ENCODE assay signal across 25 cellular contexts in the genomic region with DNA sequence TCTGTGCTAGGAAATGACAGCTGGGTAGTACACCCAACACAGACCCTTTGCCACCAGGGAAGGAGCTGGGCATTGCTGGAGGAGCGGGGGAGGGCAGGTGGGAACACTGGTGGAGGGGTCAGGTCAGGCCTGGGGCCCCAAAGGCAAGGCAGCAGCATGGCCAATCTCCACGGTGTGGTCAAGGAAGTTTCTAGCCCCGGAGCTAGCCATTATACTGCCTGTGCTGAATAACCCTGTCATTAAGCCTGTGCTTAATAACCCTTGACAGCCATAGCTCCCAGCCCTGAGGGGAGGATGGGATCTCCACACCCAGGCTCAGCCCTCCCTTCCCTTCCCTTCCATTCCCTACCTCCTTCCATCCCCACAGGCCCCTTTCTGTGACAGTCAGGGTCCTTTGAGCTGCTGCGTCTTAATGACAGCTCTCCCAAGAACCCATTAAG. TPM values are rescaled to one million over a fixed set of nuclear protein-coding genes. Genes with fewer than 3 reads are reported as not detected.
DNase-seq lines count a peak whose midpoint lies in the region; TF ChIP-seq lines count a peak whose summit lies in the region.
"Had no signal": no experiment of that assay in that cellular context is flagged by ENCODE, and none has a peak within 500 bp of the region (broad histone marks: within the 10 kb centered on the region; RNA-seq: fewer than 3 reads in every experiment).

No MANE protein-coding gene starts in this region.

- H3K4me3 ChIP-seq in epithelial cell of proximal tubule (ENCODE audit: low read depth, low read length), result peak overlapping the region; percentile 31
- H3K4me3 ChIP-seq: BLaER1 treated with 17β-estradiol and CSF1 and Interleukin-3, amounts not matched to agents 10 nM and 100 nM; left ventricle myocardium inferior had no signal

- H3K4me1 Mint-ChIP-seq in nephron progenitor cell, result peaks cover 75% of the 10 kb centered on the region
- H3K4me1 Mint-ChIP-seq: activated naive CD4-positive, alpha-beta T cell treated with anti-CD3 and anti-CD28 coated beads, Interleukin-2, amount 50 U/mL, for 24 hours had no signal

- H3K36me3 Mint-ChIP-seq in nephron progenitor cell (ENCODE audit: low read depth), result no peaks in the 10 kb centered on the region
- H3K36me3 Mint-ChIP-seq: activated naive CD4-positive, alpha-beta T cell treated with anti-CD3 and anti-CD28 coated beads, Interleukin-2, amount 50 U/mL, for 24 hours had no signal

- no peaks in the 10 kb centered on the region for H3K9me3 Mint-ChIP-seq in nephron progenitor cell
- H3K9me3 Mint-ChIP-seq: activated naive CD4-positive, alpha-beta T cell treated with anti-CD3 and anti-CD28 coated beads, Interleukin-2, amount 50 U/mL, for 24 hours; central memory CD8-positive, alpha-beta T cell had no signal

- DNase-seq in COLO668 (lab: John Stamatoyannopoulos, UW; ENCODE audit: unreplicated experiment) (peak; percentile 13), NCI-H2227 treated with DMSO at 0.1 percent for 48 hours (lab: John Stamatoyannopoulos, UW) (peak; percentile 32), epithelial cell of proximal tubule (ENCODE audit: low read depth) (no peak), nephron progenitor cell (peak; percentile 46), glomerular visceral epithelial cell (ENCODE audit: extremely low spot score) (no peak), DMS 273 (lab: John Stamatoyannopoulos, UW; ENCODE audit: unreplicated experiment) (no peak), DMS153 (lab: John Stamatoyannopoulos, UW) (no peak), CD1c-positive myeloid dendritic cell (ENCODE audit: extremely low spot score) (no peak)
- DNase-seq: ACHN; activated CD4-positive, alpha-beta T cell treated with anti-CD3 and anti-CD28 coated beads for 1 hour; activated T-cell treated with anti-CD3 and anti-CD28 coated beads, Interleukin-2, amount 50 U/mL, for 48 hours; effector CD4-positive, alpha-beta T cell; glutamatergic neuron; left ventricle myocardium inferior; NCI-H1930; NCI-H510A; right cardiac atrium; stimulated activated CD4-positive, alpha-beta T cell treated with anti-CD3 and anti-CD28 coated beads, Interleukin-15, amount 100 ng/mL, for 24 hours had no signal

- TF ChIP-seq CTCF in epithelial cell of proximal tubule (conservative IDR thresholded peaks at IDR 0.05; ENCODE audit: low read depth, low read length) (no peak), nephron progenitor cell (IDR thresholded peaks at IDR 0.05) (no peak)

- no peak overlapping the region for H3K4me3 Mint-ChIP-seq in nephron progenitor cell
- H3K4me3 Mint-ChIP-seq: activated naive CD4-positive, alpha-beta T cell treated with anti-CD3 and anti-CD28 coated beads, Interleukin-2, amount 50 U/mL, for 24 hours; central memory CD8-positive, alpha-beta T cell had no signal

- H3K27me3 Mint-ChIP-seq in nephron progenitor cell (ENCODE audit: low read depth, poor library complexity), result peaks cover 6% of the 10 kb centered on the region
- H3K27me3 Mint-ChIP-seq: activated naive CD4-positive, alpha-beta T cell treated with anti-CD3 and anti-CD28 coated beads, Interleukin-2, amount 50 U/mL, for 24 hours had no signal

- peak overlapping the region; percentile 78 for H3K27ac Mint-ChIP-seq in nephron progenitor cell
- H3K27ac Mint-ChIP-seq: activated naive CD4-positive, alpha-beta T cell treated with anti-CD3 and anti-CD28 coated beads, Interleukin-2, amount 50 U/mL, for 24 hours had no signal

RNA-seq across cellular contexts. Expression of a gene that starts 2.1 kb away (rescaled TPM):
- 13.3 and 26.6 TPM in 2 replicates for total RNA-seq in epithelial cell of proximal tubule
- total RNA-seq: activated CD8-positive, alpha-beta memory T cell treated with anti-CD3 and anti-CD28 coated beads for 36 hours; omental fat pad; right cardiac atrium; Right ventricle myocardium inferior had no signal

RNA-seq across cellular contexts. Expression of a gene that starts 7.8 kb away (rescaled TPM):
- total RNA-seq in epithelial cell of proximal tubule, result not detected in 2 replicates
- total RNA-seq: left ventricle myocardium inferior, right cardiac atrium, Right ventricle myocardium inferior, temporal lobe had no signal

Comparison
In these comparisons a context has a peak if more than half of its experiments do, and no peak if none do; other contexts are left out.
1. DNase-seq: peak in COLO668 (single experiment), NCI-H2227 treated with DMSO at 0.1 percent for 48 hours (single experiment) and nephron progenitor cell (single experiment); none in epithelial cell of proximal tubule (single experiment), glomerular visceral epithelial cell (single experiment), DMS 273 (single experiment), DMS153 (single experiment) and CD1c-positive myeloid dendritic cell (single experiment).